In genomic region chr19:38247734-38248268, GRCh38 we compare ENCODE assay signal across 16 cellular contexts. TPM values are rescaled to one million over a fixed set of nuclear protein-coding genes. Genes with fewer than 3 reads are reported as not detected.
A peak's percentile ranks its signal among the peaks of the same experiment; 100 is the strongest.
DNase-seq lines count a peak whose midpoint lies in the region; ATAC-seq and TF ChIP-seq lines count a peak whose summit lies in the region.
"Had no signal": no experiment of that assay in that cellular context is flagged by ENCODE, and none has a peak within 500 bp of the region (broad histone marks: within the 10 kb centered on the region; RNA-seq: fewer than 3 reads in every experiment).

No MANE protein-coding gene starts in this region.

- H3K4me1 ChIP-seq in mesendoderm (ENCODE audit: control insufficient read depth, low read depth, low read length): peaks cover 6% of the 10 kb centered on the region

- no CpG with 5 or more reads among the region's 9 CpGs for WGBS in mesendoderm (ENCODE audit: extremely low coverage, insufficient coverage, low lambda C conversion rate)

- ATAC-seq in sciatic nerve: no peak
- no peak for ATAC-seq in GM21576 (IDR thresholded peaks at IDR 0.05; ENCODE audit: unreplicated experiment)
- no peak for ATAC-seq in GM18520 (IDR thresholded peaks at IDR 0.05; ENCODE audit: unreplicated experiment)

- H3K79me1 ChIP-seq in mesendoderm (ENCODE audit: low read length): no peaks in the 10 kb centered on the region

- no peaks in the 10 kb centered on the region; the same call in 1 of the 2 replicates for H3K27me3 ChIP-seq in H7 (ENCODE audit: control insufficient read depth, insufficient read depth, low read length)
- no peaks in the 10 kb centered on the region for H3K27me3 ChIP-seq in mesendoderm (ENCODE audit: insufficient read depth, low read length, poor library complexity)
- H3K27me3 ChIP-seq: BLaER1 treated with 17β-estradiol and CSF1 and Interleukin-3, amounts not matched to agents 10 nM and 100 nM; brain microvascular endothelial cell had no signal

- H3K36me3 ChIP-seq in H7 (replicated peaks; ENCODE audit: control insufficient read depth, insufficient read depth, low read length) (no peaks in the 10 kb centered on the region), mesendoderm (ENCODE audit: control insufficient read depth, insufficient read depth, low read length) (no peaks in the 10 kb centered on the region)
- H3K36me3 ChIP-seq: brain microvascular endothelial cell had no signal

- peaks cover 2% of the 10 kb centered on the region for H3K36me3 Mint-ChIP-seq in chondrocyte (ENCODE audit: low read depth)

- H3K4me3 Mint-ChIP-seq in chondrocyte (ENCODE audit: unreplicated experiment): no peak overlapping the region

- DNase-seq in H7: peak; percentile 16
- no peak for DNase-seq in chondrocyte (ENCODE audit: low spot score)
- peak; percentile 72 for DNase-seq in mesendoderm
- peak; percentile 75 for DNase-seq in superior temporal gyrus (ENCODE audit: extremely low spot score)
- DNase-seq in sciatic nerve (ENCODE audit: low spot score): no peak
- DNase-seq in Kasumi-1 (lab: John Stamatoyannopoulos, UW): no peak
- DNase-seq: activated naive CD4-positive, alpha-beta T cell; brain microvascular endothelial cell; NCI-H1436; OCI-M1 had no signal

- H3K27ac ChIP-seq in mesendoderm (ENCODE audit: low read depth, low read length): no peak overlapping the region
- H3K27ac ChIP-seq: BLaER1 treated with 17β-estradiol and CSF1 and Interleukin-3, amounts not matched to agents 10 nM and 100 nM; brain microvascular endothelial cell; SK-N-MC had no signal

- intact Hi-C loops in sciatic nerve (cut with DNase I): no loop called here

- H3K4me3 ChIP-seq in H7 (ENCODE audit: insufficient read depth, low read depth, low read length) (no peak overlapping the region), mesendoderm (ENCODE audit: low read length) (no peak overlapping the region)
- H3K4me3 ChIP-seq: BLaER1 treated with 17β-estradiol and CSF1 and Interleukin-3, amounts not matched to agents 10 nM and 100 nM; SK-N-MC had no signal

- no peak overlapping the region for H2BK5ac ChIP-seq in mesendoderm (ENCODE audit: low read length)

- no peak overlapping the region for H3K9ac ChIP-seq in mesendoderm (ENCODE audit: low read length)
- H3K9ac ChIP-seq: BLaER1 treated with 17β-estradiol and CSF1 and Interleukin-3, amounts not matched to agents 10 nM and 100 nM had no signal

- H2BK120ac ChIP-seq in mesendoderm (ENCODE audit: low read depth, low read length): no peak overlapping the region

- H3K4ac ChIP-seq in mesendoderm (ENCODE audit: low read depth, low read length): no peak overlapping the region

- H3K4me1 Mint-ChIP-seq in chondrocyte (ENCODE audit: low read depth): peaks cover 71% of the 10 kb centered on the region

- H3K18ac ChIP-seq in mesendoderm (ENCODE audit: low read length): no peak overlapping the region

- H3K4me2 ChIP-seq in mesendoderm (ENCODE audit: low read length): no peak overlapping the region
- H3K4me2 ChIP-seq: BLaER1 treated with 17β-estradiol and CSF1 and Interleukin-3, amounts not matched to agents 10 nM and 100 nM had no signal

- H4K8ac ChIP-seq in mesendoderm (ENCODE audit: low read depth, low read length): no peak overlapping the region

- H3K23ac ChIP-seq in mesendoderm (ENCODE audit: low read length): no peak overlapping the region

- no peak overlapping the region for H4K5ac ChIP-seq in mesendoderm (ENCODE audit: low read length)

- no peak for TF ChIP-seq CTCF in chondrocyte (IDR thresholded peaks at IDR 0.05)

- H3K9me3 Mint-ChIP-seq in chondrocyte (ENCODE audit: low read depth): no peaks in the 10 kb centered on the region

- H3K27me3 Mint-ChIP-seq in chondrocyte (ENCODE audit: low read depth): no peaks in the 10 kb centered on the region

- no peak overlapping the region for H2BK15ac ChIP-seq in mesendoderm (replicated peaks; ENCODE audit: low read depth)

- no peaks in the 10 kb centered on the region for H3K79me2 ChIP-seq in mesendoderm (ENCODE audit: control insufficient read depth, insufficient read depth, low read length)

- no peak overlapping the region for H2AK5ac ChIP-seq in mesendoderm (ENCODE audit: low read length)

- H3K27ac Mint-ChIP-seq in chondrocyte (ENCODE audit: unreplicated experiment): peak overlapping the region; percentile 98

- H3K56ac ChIP-seq in mesendoderm (ENCODE audit: low read length): no peak overlapping the region

RNA-seq across cellular contexts. Expression of gene PPP1R14A, which starts 8.4 kb away (rescaled TPM):
- total RNA-seq in H7 (2014; rRNA removed; shearing (Covaris generic)): 3.5 and 3.7 TPM in 2 replicates
- total RNA-seq in chondrocyte: 132 to 297 TPM (median 295 TPM) in 3 replicates
- polyA plus RNA-seq in mesendoderm (2013, experiment 1 of 2): 11.3 TPM
- 10.1 TPM for polyA plus RNA-seq in mesendoderm (2013, experiment 2 of 2)
- total RNA-seq in sciatic nerve: 27.5 TPM
- polyA plus RNA-seq: neural cell had no signal

RNA-seq across cellular contexts. Expression of gene SPINT2, which starts 16.6 kb away (rescaled TPM):
- 143 and 153 TPM in 2 replicates for total RNA-seq in H7 (2014; rRNA removed; shearing (Covaris generic))
- total RNA-seq in chondrocyte (21.3 to 28.0 TPM (median 26.4 TPM) in 3 replicates), sciatic nerve (27.7 TPM)
- polyA plus RNA-seq in mesendoderm (2013, experiment 1 of 2): 134 TPM
- polyA plus RNA-seq in mesendoderm (2013, experiment 2 of 2): 134 TPM

RNA-seq across cellular contexts. Expression of gene DPF1, which starts 23.8 kb away (rescaled TPM):
- 3.0 and 5.5 TPM in 2 replicates for total RNA-seq in H7 (2014; rRNA removed; shearing (Covaris generic))
- total RNA-seq in chondrocyte (2.1 to 4.8 TPM (median 2.4 TPM) in 3 replicates), sciatic nerve (not detected)
- 4.1 TPM for polyA plus RNA-seq in mesendoderm (2013, experiment 1 of 2)
- polyA plus RNA-seq in mesendoderm (2013, experiment 2 of 2): 3.6 TPM
- total RNA-seq: lower leg skin had no signal

RNA-seq across cellular contexts. Expression of gene C19orf33, which starts 56.2 kb away (rescaled TPM):
- total RNA-seq in H7 (2014; rRNA removed; shearing (Covaris generic)): 5.1 and 11.1 TPM in 2 replicates
- total RNA-seq in chondrocyte (2.0 to 5.2 TPM (median 2.0 TPM) in 3 replicates), sciatic nerve (25.8 TPM)
- polyA plus RNA-seq in mesendoderm (2013, experiment 1 of 2): 13.7 TPM
- polyA plus RNA-seq in mesendoderm (2013, experiment 2 of 2): 14.0 TPM
- polyA plus RNA-seq: neural cell had no signal

Comparison
In these comparisons a context has a peak if more than half of its experiments do, and no peak if none do; other contexts are left out.
1. DNase-seq: peak in H7 (single experiment), mesendoderm (single experiment) and superior temporal gyrus (single experiment); none in chondrocyte (single experiment), sciatic nerve (single experiment) and Kasumi-1 (0 of 2).